ENCODE assay signal across 1 cellular context in the genomic region with DNA sequence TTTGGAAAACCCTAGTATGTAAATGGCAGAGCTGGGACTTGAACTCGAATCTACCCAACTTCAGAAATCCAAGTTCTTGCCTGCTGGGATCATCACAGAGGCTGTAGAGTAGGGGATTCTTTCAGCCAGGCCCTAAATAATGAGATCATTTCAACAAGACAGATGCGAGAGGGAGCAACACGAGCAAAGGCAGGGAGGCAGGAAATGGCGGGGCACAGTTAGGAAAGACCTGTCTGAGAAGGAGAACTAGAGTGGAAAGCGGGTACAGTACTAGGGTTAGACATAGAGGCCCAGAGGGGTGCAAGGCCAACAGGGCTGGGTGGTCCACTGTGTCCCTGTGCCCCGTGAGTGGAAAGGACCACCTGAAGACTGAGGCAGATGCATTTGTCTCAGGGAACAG.
TF ChIP-seq lines count a peak whose summit lies in the region.

No MANE protein-coding gene starts in this region.

TF ChIP-seq in endothelial cell of umbilical vein, 7 proteins besides CTCF, POLR2A, EP300 and RAD21 (continued from another document):
- TF ChIP-seq FOS (IDR thresholded peaks at IDR 0.05; ENCODE audit: borderline replicate concordance, insufficient read depth, low read length) (no peak), MYC (IDR thresholded peaks at IDR 0.05; ENCODE audit: low read depth, low read length) (no peak), JUN (IDR thresholded peaks at IDR 0.05; ENCODE audit: borderline replicate concordance, insufficient read depth, insufficient read length, low read depth) (no peak), POLR2AphosphoS5 (IDR thresholded peaks at IDR 0.05; ENCODE audit: insufficient read depth, low read depth, low read length) (no peak), GATA2 (IDR thresholded peaks at IDR 0.05; ENCODE audit: insufficient read depth, insufficient read length, low read depth, low read length) (no peak)
- TF ChIP-seq, protein P1, sequence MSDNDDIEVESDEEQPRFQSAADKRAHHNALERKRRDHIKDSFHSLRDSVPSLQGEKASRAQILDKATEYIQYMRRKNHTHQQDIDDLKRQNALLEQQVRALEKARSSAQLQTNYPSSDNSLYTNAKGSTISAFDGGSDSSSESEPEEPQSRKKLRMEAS (IDR thresholded peaks at IDR 0.05; ENCODE audit: insufficient read depth, insufficient read length), result no peak
TF ChIP-seq in endothelial cell of umbilical vein: peak in this region for 0.
